In the genomic region with DNA sequence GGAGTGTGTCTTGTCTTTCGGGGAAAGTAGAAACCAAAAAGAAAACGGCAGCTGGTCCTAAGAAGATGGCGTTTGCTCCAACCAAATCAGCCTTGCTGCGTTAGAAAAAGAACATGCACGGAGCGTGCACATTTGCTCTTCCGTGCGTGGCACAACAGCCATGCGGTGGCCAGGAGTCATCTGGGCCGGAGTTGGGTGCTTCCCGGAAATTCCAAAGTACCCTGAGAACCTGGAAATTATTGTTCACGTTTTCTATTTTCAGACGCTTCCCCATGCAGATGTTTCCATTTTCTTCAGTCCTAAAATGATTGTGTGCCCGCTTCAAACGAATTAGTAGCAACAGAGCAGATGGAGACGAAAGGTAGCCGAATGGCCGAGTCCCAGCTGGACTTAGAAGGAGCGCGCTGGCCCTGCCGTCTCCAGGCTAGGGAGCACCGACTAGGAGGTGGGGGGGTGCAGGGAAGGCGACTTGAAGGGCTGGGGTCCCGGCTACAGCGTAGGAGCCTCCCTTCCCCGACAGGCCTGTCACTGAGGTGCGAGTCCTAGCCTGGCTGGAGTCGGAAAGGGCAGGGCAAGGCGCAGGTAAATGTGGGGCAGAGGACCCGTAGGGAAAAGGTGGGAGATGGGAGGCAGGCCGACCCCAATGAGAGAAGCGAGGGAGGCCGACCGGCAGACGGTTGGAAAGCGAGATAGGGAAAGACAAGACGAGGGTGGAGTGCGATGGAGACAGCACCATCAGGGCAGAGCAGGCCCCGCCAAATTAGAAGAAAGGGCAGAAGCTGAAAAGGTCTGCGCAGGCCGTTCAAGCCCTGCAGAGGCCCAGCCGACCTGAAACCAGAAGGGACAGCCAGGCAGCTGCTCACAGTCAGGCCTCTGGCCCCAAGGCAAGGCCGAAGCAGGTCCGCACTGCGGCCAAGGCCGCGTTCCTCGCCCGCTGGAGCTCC, we compare ENCODE assay signal across 15 cellular contexts. TPM values are rescaled to one million over a fixed set of nuclear protein-coding genes. Genes with fewer than 3 reads are reported as not detected.
A peak's percentile ranks its signal among the peaks of the same experiment; 100 is the strongest.
DNase-seq lines count a peak whose midpoint lies in the region; ATAC-seq and TF ChIP-seq lines count a peak whose summit lies in the region.
"Had no signal": no experiment of that assay in that cellular context is flagged by ENCODE, and none has a peak within 500 bp of the region (broad histone marks: within the 10 kb centered on the region; RNA-seq: fewer than 3 reads in every experiment).

No MANE protein-coding gene starts in this region.

- CTCF ChIA-PET in activated CD4-positive, alpha-beta memory T cell treated with anti-CD3 and anti-CD28 coated beads for 36 hours (lab: Charles Lee), result interaction anchor here (0.9 to 2.2 kb wide), 3 partner anchors 8 to 271 kb away, joined by 3 to 9 read pairs (median 6); no protein-coding TSS in a partner anchor

- H3K27me3 Mint-ChIP-seq in activated T-cell treated with anti-CD3 and anti-CD28 coated beads, Interleukin-2, amount 50 U/mL, for 24 hours, result peaks cover 82% of the 10 kb centered on the region
- peaks cover 66% of the 10 kb centered on the region for H3K27me3 Mint-ChIP-seq in activated CD4-positive, alpha-beta memory T cell treated with anti-CD3 and anti-CD28 coated beads for 36 hours
- peaks cover 42% of the 10 kb centered on the region for H3K27me3 Mint-ChIP-seq in glutamatergic neuron (ENCODE audit: unreplicated experiment)

- H3K9me3 Mint-ChIP-seq in activated T-cell treated with anti-CD3 and anti-CD28 coated beads, Interleukin-2, amount 50 U/mL, for 24 hours, result no peaks in the 10 kb centered on the region
- H3K9me3 Mint-ChIP-seq in activated CD4-positive, alpha-beta memory T cell treated with anti-CD3 and anti-CD28 coated beads for 36 hours, result no peaks in the 10 kb centered on the region
- H3K9me3 Mint-ChIP-seq in glutamatergic neuron (ENCODE audit: unreplicated experiment), result peaks cover 13% of the 10 kb centered on the region
- H3K9me3 Mint-ChIP-seq in stimulated activated effector memory CD8-positive, alpha-beta T cell treated with anti-CD3 and anti-CD28 coated beads, Interleukin-12 subunit alpha, Interleukin-12 subunit beta, amount 100 ng/mL, for 72 hours, result no peaks in the 10 kb centered on the region

- POLR2A ChIA-PET in activated CD4-positive, alpha-beta memory T cell treated with anti-CD3 and anti-CD28 coated beads for 36 hours (lab: Charles Lee), result interaction anchor here (0.5 kb wide), 1 partner anchor 1957 kb away, joined by 3 read pairs; no protein-coding TSS in a partner anchor

- intact Hi-C loops in activated CD4-positive, alpha-beta memory T cell treated with anti-CD3 and anti-CD28 coated beads for 36 hours (cut with micrococcal nuclease), result no loop called here
- intact Hi-C loops in left ventricle myocardium superior (cut with micrococcal nuclease), result no loop called here

- H3K36me3 Mint-ChIP-seq in activated T-cell treated with anti-CD3 and anti-CD28 coated beads, Interleukin-2, amount 50 U/mL, for 24 hours (ENCODE audit: low read depth), result no peaks in the 10 kb centered on the region
- H3K36me3 Mint-ChIP-seq in activated CD4-positive, alpha-beta memory T cell treated with anti-CD3 and anti-CD28 coated beads for 36 hours, result no peaks in the 10 kb centered on the region
- peaks cover 4% of the 10 kb centered on the region for H3K36me3 Mint-ChIP-seq in glutamatergic neuron (ENCODE audit: unreplicated experiment)
- H3K36me3 Mint-ChIP-seq in stimulated activated effector memory CD8-positive, alpha-beta T cell treated with anti-CD3 and anti-CD28 coated beads, Interleukin-12 subunit alpha, Interleukin-12 subunit beta, amount 100 ng/mL, for 72 hours, result peaks cover 14% of the 10 kb centered on the region

- peaks cover 51% of the 10 kb centered on the region for H3K4me1 Mint-ChIP-seq in activated T-cell treated with anti-CD3 and anti-CD28 coated beads, Interleukin-2, amount 50 U/mL, for 24 hours (ENCODE audit: low read depth)
- H3K4me1 Mint-ChIP-seq in activated CD4-positive, alpha-beta memory T cell treated with anti-CD3 and anti-CD28 coated beads for 36 hours (ENCODE audit: low read depth), result peaks cover 43% of the 10 kb centered on the region
- peaks cover 5% of the 10 kb centered on the region for H3K4me1 Mint-ChIP-seq in glutamatergic neuron (ENCODE audit: low read depth, unreplicated experiment)
- H3K4me1 Mint-ChIP-seq in stimulated activated effector memory CD8-positive, alpha-beta T cell treated with anti-CD3 and anti-CD28 coated beads, Interleukin-12 subunit alpha, Interleukin-12 subunit beta, amount 100 ng/mL, for 72 hours, result peaks cover 51% of the 10 kb centered on the region

- no peak for DNase-seq in activated T-cell treated with anti-CD3 and anti-CD28 coated beads, Interleukin-2, amount 50 U/mL, for 24 hours
- DNase-seq in activated T-cell treated with anti-CD3 and anti-CD28 coated beads for 4 hours (no peak), glutamatergic neuron (no peak), AG08396 (ENCODE audit: low spot score) (no peak), left ventricle myocardium superior (no peak), HUDEP-2 (lab: John Stamatoyannopoulos, UW; ENCODE audit: unreplicated experiment in 76 of 76) (no peak)
- DNase-seq in activated CD4-positive, alpha-beta memory T cell treated with anti-CD3 and anti-CD28 coated beads for 36 hours, result no peak
- DNase-seq in stimulated activated effector memory CD8-positive, alpha-beta T cell treated with anti-CD3 and anti-CD28 coated beads, Interleukin-12 subunit alpha, Interleukin-12 subunit beta, amount 100 ng/mL, for 72 hours (ENCODE audit: low spot score in 2 of 2), result no peak
- DNase-seq: activated CD8-positive, alpha-beta memory T cell treated with anti-CD3 and anti-CD28 coated beads, Interleukin-2, amount 50 U/mL, for 4 hours; BE2C; cerebellar nuclear complex; NCI-H1436 treated with DMSO at 0.1 percent for 48 hours had no signal

- ATAC-seq in stimulated activated effector memory CD8-positive, alpha-beta T cell treated with anti-CD3 and anti-CD28 coated beads, Interleukin-12 subunit alpha, Interleukin-12 subunit beta, amount 100 ng/mL, for 72 hours, result no peak
- no peak for ATAC-seq in left ventricle myocardium superior

- peak overlapping the region; percentile 56 for H3K4me3 Mint-ChIP-seq in activated T-cell treated with anti-CD3 and anti-CD28 coated beads, Interleukin-2, amount 50 U/mL, for 24 hours
- peak overlapping the region; percentile 16 for H3K4me3 Mint-ChIP-seq in activated CD4-positive, alpha-beta memory T cell treated with anti-CD3 and anti-CD28 coated beads for 36 hours
- H3K4me3 Mint-ChIP-seq in glutamatergic neuron (ENCODE audit: unreplicated experiment), result peak overlapping the region; percentile 82
- peak overlapping the region; percentile 69 for H3K4me3 Mint-ChIP-seq in stimulated activated effector memory CD8-positive, alpha-beta T cell treated with anti-CD3 and anti-CD28 coated beads, Interleukin-12 subunit alpha, Interleukin-12 subunit beta, amount 100 ng/mL, for 72 hours

- no peak for TF ChIP-seq CTCF in glutamatergic neuron (IDR thresholded peaks at IDR 0.05; ENCODE audit: partially characterized antibody, unreplicated experiment)

- H3K27ac Mint-ChIP-seq in activated T-cell treated with anti-CD3 and anti-CD28 coated beads, Interleukin-2, amount 50 U/mL, for 24 hours, result no peak overlapping the region
- no peak overlapping the region for H3K27ac Mint-ChIP-seq in activated CD4-positive, alpha-beta memory T cell treated with anti-CD3 and anti-CD28 coated beads for 36 hours
- H3K27ac Mint-ChIP-seq in glutamatergic neuron (ENCODE audit: unreplicated experiment), result peak overlapping the region; percentile 72
- no peak overlapping the region for H3K27ac Mint-ChIP-seq in stimulated activated effector memory CD8-positive, alpha-beta T cell treated with anti-CD3 and anti-CD28 coated beads, Interleukin-12 subunit alpha, Interleukin-12 subunit beta, amount 100 ng/mL, for 72 hours

RNA-seq across cellular contexts. Expression of gene BARX1, which starts 1.4 kb away (rescaled TPM):
- total RNA-seq in activated CD4-positive, alpha-beta memory T cell treated with anti-CD3 and anti-CD28 coated beads for 36 hours, result under 1 TPM; 0.43 to 0.44 TPM
- 6.9 TPM for total RNA-seq in glutamatergic neuron (ENCODE audit: unreplicated experiment)
- total RNA-seq in left ventricle myocardium superior, result not detected
- total RNA-seq: liver; T-helper 1 cell treated with Interleukin-12 subunit alpha and Interleukin-12 subunit beta and Interleukin-4 antibody, amounts not matched to agents 30 ng/mL and 1 ng/mL, for 36 hours; tibial nerve had no signal

Comparison
In these comparisons a context has a peak if more than half of its experiments do, and no peak if none do; other contexts are left out.
1. H3K4me3 Mint-ChIP-seq: peak in every context shown above with its lines; median percentile 82 in glutamatergic neuron; 69 in stimulated activated effector memory CD8-positive, alpha-beta T cell treated with anti-CD3 and anti-CD28 coated beads, Interleukin-12 subunit alpha, Interleukin-12 subunit beta, amount 100 ng/mL, for 72 hours; 56 in activated T-cell treated with anti-CD3 and anti-CD28 coated beads, Interleukin-2, amount 50 U/mL, for 24 hours; 16 in activated CD4-positive, alpha-beta memory T cell treated with anti-CD3 and anti-CD28 coated beads for 36 hours.